In genomic region chr4:189396435-189396834, GRCh38 we compare ENCODE assay signal across 7 cellular contexts.
"Had no signal": no experiment of that assay in that cellular context is flagged by ENCODE, and none has a peak within 500 bp of the region (broad histone marks: within the 10 kb centered on the region; RNA-seq: fewer than 3 reads in every experiment).

No MANE protein-coding gene starts in this region.

- H3K4me2 ChIP-seq: GM23338 had no signal

- H3K27ac ChIP-seq: HL-60 had no signal

- ATAC-seq: GM23338, HepG2, K562 had no signal

- H2AFZ ChIP-seq: GM23338 had no signal

- DNase-seq: H9, HCEC 1CT, KG1 had no signal

- H3K4me3 ChIP-seq: GM23338, K562 had no signal

- H3K4me3 Mint-ChIP-seq: GM23338, H9 had no signal

- H3K27ac Mint-ChIP-seq: GM23338, H9 had no signal

- H3K4me1 Mint-ChIP-seq: GM23338, H9 had no signal
